In genomic region chr4:39697740-39698423, GRCh38 we compare ENCODE assay signal across 1 cellular context.
TF ChIP-seq lines count a peak whose summit lies in the region.

TSS of gene UBE2K (plus strand) at chr4:39698136. CDS start at chr4:39698328, 192 bp downstream.

TF ChIP-seq in HepG2, 621 proteins besides CTCF, POLR2A, EP300 and RAD21 (continued from another document and continues in another):
- TF ChIP-seq ZNF646 (CRISPR knock-in tag; IDR thresholded peaks at IDR 0.05) = peak; percentile 60; the same call in 1 of the 2 replicates
- TF ChIP-seq SMAD1 (CRISPR knock-in tag; IDR thresholded peaks at IDR 0.05; ENCODE audit: borderline replicate concordance, low read depth) = 0 out of 2 replicates have a peak, but pooled peaks have one; percentile 45
- no peak for TF ChIP-seq ATF3 (CRISPR knock-in tag; IDR thresholded peaks at IDR 0.05)
- TF ChIP-seq, protein P1, sequence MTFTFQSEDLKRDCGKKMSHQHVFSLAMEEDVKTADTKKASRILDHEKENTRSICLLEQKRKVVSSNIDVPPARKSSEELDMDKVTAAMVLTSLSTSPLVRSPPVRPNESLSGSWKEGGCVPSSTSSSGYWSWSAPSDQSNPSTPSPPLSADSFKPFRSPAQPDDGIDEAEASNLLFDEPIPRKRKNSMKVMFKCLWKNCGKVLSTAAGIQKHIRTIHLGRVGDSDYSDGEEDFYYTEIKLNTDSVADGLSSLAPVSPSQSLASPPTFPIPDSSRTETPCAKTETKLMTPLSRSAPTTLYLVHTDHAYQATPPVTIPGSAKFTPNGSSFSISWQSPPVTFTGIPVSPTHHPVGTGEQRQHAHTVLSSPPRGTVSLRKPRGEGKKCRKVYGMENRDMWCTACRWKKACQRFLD (CRISPR knock-in tag; IDR thresholded peaks at IDR 0.05; ENCODE audit: borderline replicate concordance) = no peak
- TF ChIP-seq, protein P2, sequence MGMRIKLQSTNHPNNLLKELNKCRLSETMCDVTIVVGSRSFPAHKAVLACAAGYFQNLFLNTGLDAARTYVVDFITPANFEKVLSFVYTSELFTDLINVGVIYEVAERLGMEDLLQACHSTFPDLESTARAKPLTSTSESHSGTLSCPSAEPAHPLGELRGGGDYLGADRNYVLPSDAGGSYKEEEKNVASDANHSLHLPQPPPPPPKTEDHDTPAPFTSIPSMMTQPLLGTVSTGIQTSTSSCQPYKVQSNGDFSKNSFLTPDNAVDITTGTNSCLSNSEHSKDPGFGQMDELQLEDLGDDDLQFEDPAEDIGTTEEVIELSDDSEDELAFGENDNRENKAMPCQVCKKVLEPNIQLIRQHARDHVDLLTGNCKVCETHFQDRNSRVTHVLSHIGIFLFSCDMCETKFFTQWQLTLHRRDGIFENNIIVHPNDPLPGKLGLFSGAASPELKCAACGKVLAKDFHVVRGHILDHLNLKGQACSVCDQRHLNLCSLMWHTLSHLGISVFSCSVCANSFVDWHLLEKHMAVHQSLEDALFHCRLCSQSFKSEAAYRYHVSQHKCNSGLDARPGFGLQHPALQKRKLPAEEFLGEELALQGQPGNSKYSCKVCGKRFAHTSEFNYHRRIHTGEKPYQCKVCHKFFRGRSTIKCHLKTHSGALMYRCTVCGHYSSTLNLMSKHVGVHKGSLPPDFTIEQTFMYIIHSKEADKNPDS (CRISPR knock-in tag; IDR thresholded peaks at IDR 0.05) = 0 out of 2 replicates have a peak, but pooled peaks have one; percentile 9
- TF ChIP-seq REL (CRISPR knock-in tag; conservative IDR thresholded peaks at IDR 0.05) = peak; percentile 89
- TF ChIP-seq ZNF225 (CRISPR knock-in tag; IDR thresholded peaks at IDR 0.05) = 0 out of 2 replicates have a peak, but pooled peaks have one; percentile 17
- no peak for TF ChIP-seq TCF7 (IDR thresholded peaks at IDR 0.05; ENCODE audit: low read depth)
- no peak for TF ChIP-seq SRSF1 (optimal IDR thresholded peaks at IDR 0.05; ENCODE audit: low read depth, low read length)
- peak; percentile 14 to 33; a peak in 2 of 4 replicates for TF ChIP-seq KLF16 (CRISPR knock-in tag; IDR thresholded peaks at IDR 0.05)
- TF ChIP-seq, protein P3, sequence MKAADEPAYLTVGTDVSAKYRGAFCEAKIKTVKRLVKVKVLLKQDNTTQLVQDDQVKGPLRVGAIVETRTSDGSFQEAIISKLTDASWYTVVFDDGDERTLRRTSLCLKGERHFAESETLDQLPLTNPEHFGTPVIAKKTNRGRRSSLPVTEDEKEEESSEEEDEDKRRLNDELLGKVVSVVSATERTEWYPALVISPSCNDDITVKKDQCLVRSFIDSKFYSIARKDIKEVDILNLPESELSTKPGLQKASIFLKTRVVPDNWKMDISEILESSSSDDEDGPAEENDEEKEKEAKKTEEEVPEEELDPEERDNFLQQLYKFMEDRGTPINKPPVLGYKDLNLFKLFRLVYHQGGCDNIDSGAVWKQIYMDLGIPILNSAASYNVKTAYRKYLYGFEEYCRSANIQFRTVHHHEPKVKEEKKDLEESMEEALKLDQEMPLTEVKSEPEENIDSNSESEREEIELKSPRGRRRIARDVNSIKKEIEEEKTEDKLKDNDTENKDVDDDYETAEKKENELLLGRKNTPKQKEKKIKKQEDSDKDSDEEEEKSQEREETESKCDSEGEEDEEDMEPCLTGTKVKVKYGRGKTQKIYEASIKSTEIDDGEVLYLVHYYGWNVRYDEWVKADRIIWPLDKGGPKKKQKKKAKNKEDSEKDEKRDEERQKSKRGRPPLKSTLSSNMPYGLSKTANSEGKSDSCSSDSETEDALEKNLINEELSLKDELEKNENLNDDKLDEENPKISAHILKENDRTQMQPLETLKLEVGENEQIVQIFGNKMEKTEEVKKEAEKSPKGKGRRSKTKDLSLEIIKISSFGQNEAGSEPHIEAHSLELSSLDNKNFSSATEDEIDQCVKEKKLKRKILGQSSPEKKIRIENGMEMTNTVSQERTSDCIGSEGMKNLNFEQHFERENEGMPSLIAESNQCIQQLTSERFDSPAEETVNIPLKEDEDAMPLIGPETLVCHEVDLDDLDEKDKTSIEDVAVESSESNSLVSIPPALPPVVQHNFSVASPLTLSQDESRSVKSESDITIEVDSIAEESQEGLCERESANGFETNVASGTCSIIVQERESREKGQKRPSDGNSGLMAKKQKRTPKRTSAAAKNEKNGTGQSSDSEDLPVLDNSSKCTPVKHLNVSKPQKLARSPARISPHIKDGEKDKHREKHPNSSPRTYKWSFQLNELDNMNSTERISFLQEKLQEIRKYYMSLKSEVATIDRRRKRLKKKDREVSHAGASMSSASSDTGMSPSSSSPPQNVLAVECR (CRISPR knock-in tag; IDR thresholded peaks at IDR 0.05; ENCODE audit: borderline replicate concordance) = peak; percentile 88
- TF ChIP-seq HDAC6 (IDR thresholded peaks at IDR 0.05; ENCODE audit: low read depth, low read length) = no peak
- no peak for TF ChIP-seq ZNF337 (CRISPR knock-in tag; IDR thresholded peaks at IDR 0.05; ENCODE audit: borderline replicate concordance, low read depth)
- TF ChIP-seq ZNF589 (CRISPR knock-in tag; conservative IDR thresholded peaks at IDR 0.05) = 0 out of 2 replicates have a peak, but pooled peaks have one; percentile 71
- TF ChIP-seq, protein P4, sequence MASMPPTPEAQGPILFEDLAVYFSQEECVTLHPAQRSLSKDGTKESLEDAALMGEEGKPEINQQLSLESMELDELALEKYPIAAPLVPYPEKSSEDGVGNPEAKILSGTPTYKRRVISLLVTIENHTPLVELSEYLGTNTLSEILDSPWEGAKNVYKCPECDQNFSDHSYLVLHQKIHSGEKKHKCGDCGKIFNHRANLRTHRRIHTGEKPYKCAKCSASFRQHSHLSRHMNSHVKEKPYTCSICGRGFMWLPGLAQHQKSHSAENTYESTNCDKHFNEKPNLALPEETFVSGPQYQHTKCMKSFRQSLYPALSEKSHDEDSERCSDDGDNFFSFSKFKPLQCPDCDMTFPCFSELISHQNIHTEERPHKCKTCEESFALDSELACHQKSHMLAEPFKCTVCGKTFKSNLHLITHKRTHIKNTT (CRISPR knock-in tag; IDR thresholded peaks at IDR 0.05) = no peak
- peak; percentile 61; the same call in 1 of the 2 replicates for TF ChIP-seq ZFY (CRISPR knock-in tag; IDR thresholded peaks at IDR 0.05)
- TF ChIP-seq ZNF768 (CRISPR knock-in tag; IDR thresholded peaks at IDR 0.05) = 0 out of 2 replicates have a peak, but pooled peaks have one; percentile 20
- no peak for TF ChIP-seq ZXDC (CRISPR knock-in tag; IDR thresholded peaks at IDR 0.05)
- TF ChIP-seq FOSL2 (CRISPR knock-in tag; IDR thresholded peaks at IDR 0.05) = no peak; the same call in none of the 2 replicates
- TF ChIP-seq JUNB (CRISPR knock-in tag; IDR thresholded peaks at IDR 0.05; ENCODE audit: borderline replicate concordance) = no peak
- no peak; the same call in 1 of the 2 replicates for TF ChIP-seq MEF2D (CRISPR knock-in tag; IDR thresholded peaks at IDR 0.05)
- no peak for TF ChIP-seq ZNF773 (CRISPR knock-in tag; IDR thresholded peaks at IDR 0.05; ENCODE audit: borderline replicate concordance)
- TF ChIP-seq ZNF563 (CRISPR knock-in tag; IDR thresholded peaks at IDR 0.05) = peak; percentile 77; the same call in 1 of the 2 replicates
- peak; percentile 65; the same call in 1 of the 2 replicates for TF ChIP-seq GATA4 (IDR thresholded peaks at IDR 0.05; ENCODE audit: borderline replicate concordance, low read depth)
- no peak for TF ChIP-seq TBP (CRISPR knock-in tag; IDR thresholded peaks at IDR 0.05)
- peak; percentile 25; the same call in 1 of the 2 replicates for TF ChIP-seq GLI4 (CRISPR knock-in tag; IDR thresholded peaks at IDR 0.05; ENCODE audit: borderline replicate concordance)
- TF ChIP-seq, protein P5, sequence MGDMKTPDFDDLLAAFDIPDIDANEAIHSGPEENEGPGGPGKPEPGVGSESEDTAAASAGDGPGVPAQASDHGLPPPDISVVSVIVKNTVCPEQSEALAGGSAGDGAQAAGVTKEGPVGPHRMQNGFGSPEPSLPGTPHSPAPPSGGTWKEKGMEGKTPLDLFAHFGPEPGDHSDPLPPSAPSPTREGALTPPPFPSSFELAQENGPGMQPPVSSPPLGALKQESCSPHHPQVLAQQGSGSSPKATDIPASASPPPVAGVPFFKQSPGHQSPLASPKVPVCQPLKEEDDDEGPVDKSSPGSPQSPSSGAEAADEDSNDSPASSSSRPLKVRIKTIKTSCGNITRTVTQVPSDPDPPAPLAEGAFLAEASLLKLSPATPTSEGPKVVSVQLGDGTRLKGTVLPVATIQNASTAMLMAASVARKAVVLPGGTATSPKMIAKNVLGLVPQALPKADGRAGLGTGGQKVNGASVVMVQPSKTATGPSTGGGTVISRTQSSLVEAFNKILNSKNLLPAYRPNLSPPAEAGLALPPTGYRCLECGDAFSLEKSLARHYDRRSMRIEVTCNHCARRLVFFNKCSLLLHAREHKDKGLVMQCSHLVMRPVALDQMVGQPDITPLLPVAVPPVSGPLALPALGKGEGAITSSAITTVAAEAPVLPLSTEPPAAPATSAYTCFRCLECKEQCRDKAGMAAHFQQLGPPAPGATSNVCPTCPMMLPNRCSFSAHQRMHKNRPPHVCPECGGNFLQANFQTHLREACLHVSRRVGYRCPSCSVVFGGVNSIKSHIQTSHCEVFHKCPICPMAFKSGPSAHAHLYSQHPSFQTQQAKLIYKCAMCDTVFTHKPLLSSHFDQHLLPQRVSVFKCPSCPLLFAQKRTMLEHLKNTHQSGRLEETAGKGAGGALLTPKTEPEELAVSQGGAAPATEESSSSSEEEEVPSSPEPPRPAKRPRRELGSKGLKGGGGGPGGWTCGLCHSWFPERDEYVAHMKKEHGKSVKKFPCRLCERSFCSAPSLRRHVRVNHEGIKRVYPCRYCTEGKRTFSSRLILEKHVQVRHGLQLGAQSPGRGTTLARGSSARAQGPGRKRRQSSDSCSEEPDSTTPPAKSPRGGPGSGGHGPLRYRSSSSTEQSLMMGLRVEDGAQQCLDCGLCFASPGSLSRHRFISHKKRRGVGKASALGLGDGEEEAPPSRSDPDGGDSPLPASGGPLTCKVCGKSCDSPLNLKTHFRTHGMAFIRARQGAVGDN (CRISPR knock-in tag; IDR thresholded peaks at IDR 0.05) = peak; percentile 88
- 0 out of 2 replicates have a peak, but pooled peaks have one; percentile 59 for TF ChIP-seq ZNF703 (CRISPR knock-in tag; IDR thresholded peaks at IDR 0.05; ENCODE audit: borderline replicate concordance)
- no peak for TF ChIP-seq PAWR (CRISPR knock-in tag; IDR thresholded peaks at IDR 0.05; ENCODE audit: borderline replicate concordance)
- peak; percentile 34; the same call in 1 of the 2 replicates for TF ChIP-seq ELF1 (CRISPR knock-in tag; IDR thresholded peaks at IDR 0.05)
- peak; percentile 78 for TF ChIP-seq ARNT2 (CRISPR knock-in tag; IDR thresholded peaks at IDR 0.05; ENCODE audit: low read depth)
